In genomic region chr1:75265792-75266191, GRCh38 we compare ENCODE assay signal across 9 cellular contexts.
DNase-seq lines count a peak whose midpoint lies in the region; ATAC-seq and TF ChIP-seq lines count a peak whose summit lies in the region.
"Had no signal": no experiment of that assay in that cellular context is flagged by ENCODE, and none has a peak within 500 bp of the region (broad histone marks: within the 10 kb centered on the region; RNA-seq: fewer than 3 reads in every experiment).

No MANE protein-coding gene starts in this region.

- ATAC-seq in stimulated activated naive CD8-positive, alpha-beta T cell treated with anti-CD3 and anti-CD28 coated beads, Interleukin-15, amount 100 ng/mL, for 72 hours, result peak; percentile 40
- no peak for ATAC-seq in stimulated activated naive CD8-positive, alpha-beta T cell treated with anti-CD3 and anti-CD28 coated beads, Interleukin-15, Interleukin-2, amounts not matched to agents 100 U/mL and 50 U/mL, for 24 hours
- no peak for ATAC-seq in GM19397 (IDR thresholded peaks at IDR 0.05; ENCODE audit: unreplicated experiment)

- H3K9ac ChIP-seq in SU-DHL-6 (ENCODE audit: low read length), result no peak overlapping the region

- intact Hi-C loops in tibial artery (cut with DNase I; ENCODE audit: low total_unique reads), result no loop called here

- H3K27ac ChIP-seq in SU-DHL-6 (ENCODE audit: low read depth, low read length), result no peak overlapping the region
- no peak overlapping the region for H3K27ac ChIP-seq in tibial artery
- H3K27ac ChIP-seq: upper lobe of left lung had no signal

- TF ChIP-seq CTCF in SU-DHL-6 (IDR thresholded peaks at IDR 0.05; ENCODE audit: insufficient read depth, low read length, poor library complexity, severe bottlenecking) (peak; percentile 57), tibial artery (IDR thresholded peaks at IDR 0.05) (peak; percentile 42 to 48)

- H3K9me3 ChIP-seq in SU-DHL-6 (ENCODE audit: insufficient read depth, low read length) (no peaks in the 10 kb centered on the region), tibial artery (no peaks in the 10 kb centered on the region)
- H3K9me3 ChIP-seq: upper lobe of left lung had no signal

- H3F3A ChIP-seq in SU-DHL-6 (ENCODE audit: insufficient read depth), result no peaks in the 10 kb centered on the region

- H3K9me2 ChIP-seq in SU-DHL-6 (replicated peaks; ENCODE audit: insufficient read depth, low read length), result no peaks in the 10 kb centered on the region

- H3K36me3 ChIP-seq in SU-DHL-6 (ENCODE audit: low read length), result no peaks in the 10 kb centered on the region
- H3K36me3 ChIP-seq in tibial artery, result no peaks in the 10 kb centered on the region
- H3K36me3 ChIP-seq: upper lobe of left lung had no signal

- no peaks in the 10 kb centered on the region for H4K20me1 ChIP-seq in SU-DHL-6 (ENCODE audit: low read depth, low read length)

- no peaks in the 10 kb centered on the region for H3K4me1 ChIP-seq in tibial artery
- H3K4me1 ChIP-seq: upper lobe of left lung had no signal

- no peaks in the 10 kb centered on the region for H3K4me1 Mint-ChIP-seq in stimulated activated naive CD8-positive, alpha-beta T cell treated with anti-CD3 and anti-CD28 coated beads, Interleukin-15, amount 100 ng/mL, for 72 hours

- H3K4me2 ChIP-seq in SU-DHL-6 (ENCODE audit: low read depth, low read length, poor library complexity, severe bottlenecking), result no peak overlapping the region

- H2AFZ ChIP-seq in SU-DHL-6 (ENCODE audit: low read depth, low read length, severe bottlenecking), result peak overlapping the region; percentile 23

- no peaks in the 10 kb centered on the region for H3K79me2 ChIP-seq in SU-DHL-6 (ENCODE audit: insufficient read depth, low read length)

- H3K27ac Mint-ChIP-seq in stimulated activated naive CD8-positive, alpha-beta T cell treated with anti-CD3 and anti-CD28 coated beads, Interleukin-15, amount 100 ng/mL, for 72 hours, result no peak overlapping the region

- no peaks in the 10 kb centered on the region for H3K27me3 ChIP-seq in SU-DHL-6 (ENCODE audit: low read length)
- H3K27me3 ChIP-seq in tibial artery, result no peaks in the 10 kb centered on the region
- H3K27me3 ChIP-seq: upper lobe of left lung had no signal

- no peak overlapping the region for H3K4me3 Mint-ChIP-seq in stimulated activated naive CD8-positive, alpha-beta T cell treated with anti-CD3 and anti-CD28 coated beads, Interleukin-15, amount 100 ng/mL, for 72 hours

- H3K4me3 ChIP-seq in SU-DHL-6 (ENCODE audit: insufficient read depth, low read length, poor library complexity, severe bottlenecking) (no peak overlapping the region), tibial artery (no peak overlapping the region)
- H3K4me3 ChIP-seq: upper lobe of left lung had no signal

- H3K9me3 Mint-ChIP-seq in stimulated activated naive CD8-positive, alpha-beta T cell treated with anti-CD3 and anti-CD28 coated beads, Interleukin-15, amount 100 ng/mL, for 72 hours, result peaks cover 0 to 4% of the 10 kb centered on the region in 2 donors

- CTCF ChIA-PET in HEK293T (lab: Yijun Ruan, JAX), result interaction anchor here (0.7 to 2.5 kb wide), 8 partner anchors 10 to 367 kb away, joined by 3 to 8 read pairs (median 3); no protein-coding TSS in a partner anchor

- no peak for DNase-seq in stimulated activated naive CD8-positive, alpha-beta T cell treated with anti-CD3 and anti-CD28 coated beads, Interleukin-15, amount 100 ng/mL, for 72 hours
- DNase-seq in stimulated activated naive CD8-positive, alpha-beta T cell treated with anti-CD3 and anti-CD28 coated beads, Interleukin-15, Interleukin-2, amounts not matched to agents 100 U/mL and 50 U/mL, for 24 hours, result no peak
- DNase-seq in HEK293T (ENCODE audit: extremely low spot score) (peak; percentile 49), NAMALWA (ENCODE audit: low spot score) (peak; percentile 73), iPS DF 19.7 (ENCODE audit: low read depth, low spot score) (peak; percentile 15), tibial artery (no peak)
- DNase-seq: upper lobe of left lung had no signal

- POLR2A ChIA-PET in HEK293T (lab: Yijun Ruan, JAX), result interaction anchor here (1.0 kb wide), 1 partner anchor 110 kb away, joined by 4 read pairs; no protein-coding TSS in a partner anchor

- H3K27me3 Mint-ChIP-seq in stimulated activated naive CD8-positive, alpha-beta T cell treated with anti-CD3 and anti-CD28 coated beads, Interleukin-15, amount 100 ng/mL, for 72 hours, result no peaks in the 10 kb centered on the region

TF ChIP-seq in HEK293T, 16 proteins besides CTCF, POLR2A, EP300 and RAD21:
- TF ChIP-seq ZNF384 (IDR thresholded peaks at IDR 0.05) (no peak), SUZ12 (IDR thresholded peaks at IDR 0.05) (no peak), FOXM1 (IDR thresholded peaks at IDR 0.05; ENCODE audit: borderline replicate concordance) (no peak), FOXK2 (IDR thresholded peaks at IDR 0.05) (no peak), TARDBP (IDR thresholded peaks at IDR 0.05) (no peak), L3MBTL2 (conservative IDR thresholded peaks at IDR 0.05) (no peak), FOXA1 (IDR thresholded peaks at IDR 0.05) (no peak), CTBP1 (IDR thresholded peaks at IDR 0.05; ENCODE audit: borderline replicate concordance) (no peak)

Comparison
In these comparisons a context has a peak if more than half of its experiments do, and no peak if none do; other contexts are left out.
1. DNase-seq: peak in HEK293T (single experiment), NAMALWA (single experiment) and iPS DF 19.7 (single experiment); none in stimulated activated naive CD8-positive, alpha-beta T cell treated with anti-CD3 and anti-CD28 coated beads, Interleukin-15, amount 100 ng/mL, for 72 hours (0 of 2), stimulated activated naive CD8-positive, alpha-beta T cell treated with anti-CD3 and anti-CD28 coated beads, Interleukin-15, Interleukin-2, amounts not matched to agents 100 U/mL and 50 U/mL, for 24 hours (single experiment) and tibial artery (0 of 2).